ENCODE assay signal across 8 cellular contexts in the genomic region with DNA sequence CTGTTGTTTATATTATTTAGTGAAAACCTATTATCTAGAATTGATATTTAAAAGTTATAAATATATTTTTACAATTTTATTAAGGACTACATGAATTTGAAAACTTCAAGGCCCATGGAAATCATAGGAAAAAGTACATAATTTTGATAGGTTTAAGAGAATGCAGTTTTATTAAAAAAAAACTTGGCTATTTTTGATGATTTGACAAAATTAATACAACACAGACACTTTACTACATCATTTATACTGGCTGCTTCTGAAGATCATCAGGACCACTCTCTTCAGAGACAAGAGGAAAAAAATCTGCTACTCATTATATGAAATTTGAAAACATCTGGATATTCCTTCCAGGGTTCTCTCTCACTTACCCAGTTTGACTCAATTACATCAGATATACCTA.
"Had no signal": no experiment of that assay in that cellular context is flagged by ENCODE, and none has a peak within 500 bp of the region (broad histone marks: within the 10 kb centered on the region; RNA-seq: fewer than 3 reads in every experiment).

No MANE protein-coding gene starts in this region.

- H3K27me3 Mint-ChIP-seq: IgD-negative memory B cell had no signal

- H3K27ac ChIP-seq: GM23248, HL-60 had no signal

- DNase-seq: GM23248, GOT3, H9, HCEC 1CT, Kasumi-1, KG1 had no signal

- H3K4me3 Mint-ChIP-seq: H9, IgD-negative memory B cell had no signal

- H3K4me1 Mint-ChIP-seq: H9, IgD-negative memory B cell had no signal

- H3K27ac Mint-ChIP-seq: H9, IgD-negative memory B cell had no signal

- H3K9ac ChIP-seq: GM23248 had no signal

- H3K4me3 ChIP-seq: GM23248 had no signal

- H2AFZ ChIP-seq: GM23248 had no signal
